ENCODE assay signal across 18 cellular contexts in genomic region chr14:38835874-38836273, GRCh38.
DNase-seq lines count a peak whose midpoint lies in the region; ATAC-seq, FAIRE-seq and TF ChIP-seq lines count a peak whose summit lies in the region.
"Had no signal": no experiment of that assay in that cellular context is flagged by ENCODE, and none has a peak within 500 bp of the region (broad histone marks: within the 10 kb centered on the region; RNA-seq: fewer than 3 reads in every experiment).

No MANE protein-coding gene starts in this region.

- TF ChIP-seq POLR2A in HepG2 (IDR thresholded peaks at IDR 0.05; ENCODE audit: insufficient read depth in 1 of 2, low read depth in 2 of 2, low read length in 2 of 2) = no peak

- H3K4me2 ChIP-seq in HepG2 (ENCODE audit: low read depth, low read length) = no peak overlapping the region
- H3K4me2 ChIP-seq: GM23338 had no signal

- H3K9ac ChIP-seq in HepG2 (ENCODE audit: insufficient read depth, low read depth, low read length) = no peak overlapping the region

- DNase-seq in H7 (peak; percentile 10), RWPE2 (ENCODE audit: low spot score) (peak; percentile 51), HepG2 (ENCODE audit: low spot score) (no peak), sciatic nerve (ENCODE audit: low spot score) (peak; percentile 44), HCEC 1CT (no peak), NCI-H446 treated with DMSO at 0.1 percent for 48 hours (lab: John Stamatoyannopoulos, UW) (no peak), T-helper 17 cell (no peak)
- DNase-seq: C1 segment of cervical spinal cord; Caco-2; CD8-positive, alpha-beta T cell; DMS153; DND-41 had no signal

- in situ Hi-C loops in HepG2 (cut with HindIII; ENCODE audit: extremely low pct_ligation_motif_present, low pct_unique_long_range_greater_than_20kb) = no loop called here

- H3K79me2 ChIP-seq in HepG2 (ENCODE audit: insufficient read depth, low read length) = no peaks in the 10 kb centered on the region

- 58% methylated on average over 14 of the region's 18 CpGs for WGBS in HepG2 (ENCODE audit: low lambda C conversion rate)

- H3K27ac ChIP-seq in RWPE2 (ENCODE audit: poor library complexity, severe bottlenecking) (no peak overlapping the region), HepG2 (ENCODE audit: extremely low read length, insufficient read depth, low read length) (no peak overlapping the region)

- H3K27ac Mint-ChIP-seq in T-helper 17 cell = no peak overlapping the region
- H3K27ac Mint-ChIP-seq: CD8-positive, alpha-beta T cell; GM23338 had no signal

- H3K36me3 Mint-ChIP-seq in T-helper 17 cell (ENCODE audit: low read depth) = no peaks in the 10 kb centered on the region
- H3K36me3 Mint-ChIP-seq: CD8-positive, alpha-beta T cell had no signal

- no peaks in the 10 kb centered on the region for H3K4me1 ChIP-seq in RWPE2 (ENCODE audit: insufficient read depth, poor library complexity, severe bottlenecking)
- no peaks in the 10 kb centered on the region for H3K4me1 ChIP-seq in HepG2 (ENCODE audit: insufficient read depth, low read length)
- H3K4me1 ChIP-seq: HAP-1 had no signal

- H3K4me1 Mint-ChIP-seq in T-helper 17 cell = no peaks in the 10 kb centered on the region

- peaks cover 14% of the 10 kb centered on the region for H3K27me3 Mint-ChIP-seq in T-helper 17 cell

- CTCF ChIA-PET in HepG2 (lab: Yijun Ruan, JAX; ENCODE audit: low intra/inter-chr PET ratio, low total read pairs) = no interaction called here

- no peak overlapping the region for H3K4me3 ChIP-seq in H7 (ENCODE audit: insufficient read depth, low read depth, low read length)
- no peak overlapping the region for H3K4me3 ChIP-seq in RWPE2 (ENCODE audit: severe bottlenecking)
- no peak overlapping the region for H3K4me3 ChIP-seq in HepG2 (replicated peaks in 1 of 3; ENCODE audit: insufficient read depth in 1 of 3, low read depth in 2 of 3, low read length in 3 of 3)
- H3K4me3 ChIP-seq: GM23338, HAP-1 had no signal

- TF ChIP-seq CTCF in RWPE2 (IDR thresholded peaks at IDR 0.05; ENCODE audit: poor library complexity, severe bottlenecking) (no peak), HepG2 (CRISPR knock-in tag; IDR thresholded peaks at IDR 0.05) (no peak)

- TF ChIP-seq EP300 in HepG2 (IDR thresholded peaks at IDR 0.05; ENCODE audit: low read depth in 2 of 2, low read length in 2 of 2) = no peak
- TF ChIP-seq EP300 in HepG2 (CRISPR knock-in tag; IDR thresholded peaks at IDR 0.05; ENCODE audit: borderline replicate concordance) = no peak

- H4K20me1 ChIP-seq in HepG2 (ENCODE audit: insufficient read depth, low read length) = no peaks in the 10 kb centered on the region

- H3K36me3 ChIP-seq in H7 (replicated peaks; ENCODE audit: control insufficient read depth, insufficient read depth, low read length) (no peaks in the 10 kb centered on the region), RWPE2 (ENCODE audit: low read depth) (no peaks in the 10 kb centered on the region), HepG2 (replicated peaks in 1 of 2; ENCODE audit: control insufficient read depth in 1 of 2, insufficient read depth in 2 of 2, low read length in 2 of 2) (no peaks in the 10 kb centered on the region)
- H3K36me3 ChIP-seq: HAP-1 had no signal

- no TSS peak for BruUV-seq in HepG2 (replicated peaks; lab: Mats Ljungman, UMichigan)

- no peak for FAIRE-seq in HepG2 (lab: Jason Lieb, UNC)
- FAIRE-seq: G401.6, GM12892, GM19239 had no signal

- no peak overlapping the region for H3K4me3 Mint-ChIP-seq in T-helper 17 cell
- H3K4me3 Mint-ChIP-seq: CD8-positive, alpha-beta T cell; GM23338 had no signal

- H3K27me3 ChIP-seq in H7 (ENCODE audit: control insufficient read depth, insufficient read depth, low read length) = no peaks in the 10 kb centered on the region
- H3K27me3 ChIP-seq in RWPE2 (ENCODE audit: insufficient read depth, poor library complexity, severe bottlenecking) = peaks cover 3% of the 10 kb centered on the region
- H3K27me3 ChIP-seq in HepG2 (ENCODE audit: control insufficient read depth in 1 of 2, insufficient read depth in 2 of 2, low read length in 2 of 2) = peaks cover 0 to 15% of the 10 kb centered on the region in 2 experiments; a peak in 2 of 5 replicates

- POLR2A ChIA-PET in HepG2 (lab: Yijun Ruan, JAX) = no interaction called here

- H3K9me3 ChIP-seq in RWPE2 (ENCODE audit: severe bottlenecking) = no peaks in the 10 kb centered on the region
- H3K9me3 ChIP-seq in HepG2 (ENCODE audit: low read length) = no peaks in the 10 kb centered on the region
- no peaks in the 10 kb centered on the region for H3K9me3 ChIP-seq in T-helper 17 cell (ENCODE audit: control insufficient read depth, low read length, poor library complexity, severe bottlenecking)
- H3K9me3 ChIP-seq: Caco-2, HAP-1 had no signal

- no peak for ATAC-seq in RWPE2 (ENCODE audit: low read depth)
- peak; percentile 11; the same call in 2 of the 3 replicates for ATAC-seq in HepG2
- peak; percentile 31 for ATAC-seq in sciatic nerve
- ATAC-seq in HG02885 (IDR thresholded peaks at IDR 0.05; ENCODE audit: poor library complexity, unreplicated experiment) = no peak
- no peak for ATAC-seq in T-helper 17 cell
- ATAC-seq: CD8-positive, alpha-beta T cell; GM23338 had no signal

- no peak for TF ChIP-seq RAD21 in HepG2 (CRISPR knock-in tag; IDR thresholded peaks at IDR 0.05)

- no peak overlapping the region for H2AFZ ChIP-seq in HepG2 (ENCODE audit: low read length)
- H2AFZ ChIP-seq: GM23338 had no signal

- intact Hi-C loops in HepG2 (cut with micrococcal nuclease; ENCODE audit: unreplicated experiment) = no loop called here
- intact Hi-C loops in sciatic nerve (cut with DNase I) = no loop called here

TF ChIP-seq in HepG2, 621 proteins besides CTCF, POLR2A, EP300 and RAD21:
- TF ChIP-seq MXD1 (CRISPR knock-in tag; IDR thresholded peaks at IDR 0.05) (no peak), ZNF737 (CRISPR knock-in tag; IDR thresholded peaks at IDR 0.05; ENCODE audit: borderline replicate concordance) (0 out of 2 replicates have a peak, but pooled peaks have one; percentile 13), ZNF263 (CRISPR knock-in tag; IDR thresholded peaks at IDR 0.05) (no peak), SPEN (CRISPR knock-in tag; IDR thresholded peaks at IDR 0.05; ENCODE audit: low read depth) (no peak), ZNF280B (CRISPR knock-in tag; IDR thresholded peaks at IDR 0.05; ENCODE audit: borderline replicate concordance) (0 out of 2 replicates have a peak, but pooled peaks have one; percentile 12), ZNF513 (CRISPR knock-in tag; conservative IDR thresholded peaks at IDR 0.05) (no peak), NBN (conservative IDR thresholded peaks at IDR 0.05) (no peak), ZNF883 (CRISPR knock-in tag; IDR thresholded peaks at IDR 0.05; ENCODE audit: not compliant biosample characterization) (no peak), HDAC6 (IDR thresholded peaks at IDR 0.05; ENCODE audit: low read depth, low read length) (no peak)

Comparison
In these comparisons a context has a peak if more than half of its experiments do, and no peak if none do; other contexts are left out.
1. DNase-seq: peak in H7 (single experiment), RWPE2 (single experiment) and sciatic nerve (single experiment); none in HepG2 (single experiment), HCEC 1CT (single experiment), NCI-H446 treated with DMSO at 0.1 percent for 48 hours (single experiment) and T-helper 17 cell (0 of 3).
2. ATAC-seq: peak in HepG2 (single experiment) and sciatic nerve (single experiment); none in RWPE2 (single experiment), HG02885 (single experiment) and T-helper 17 cell (single experiment).